ENCODE assay signal across 19 cellular contexts in the genomic region with DNA sequence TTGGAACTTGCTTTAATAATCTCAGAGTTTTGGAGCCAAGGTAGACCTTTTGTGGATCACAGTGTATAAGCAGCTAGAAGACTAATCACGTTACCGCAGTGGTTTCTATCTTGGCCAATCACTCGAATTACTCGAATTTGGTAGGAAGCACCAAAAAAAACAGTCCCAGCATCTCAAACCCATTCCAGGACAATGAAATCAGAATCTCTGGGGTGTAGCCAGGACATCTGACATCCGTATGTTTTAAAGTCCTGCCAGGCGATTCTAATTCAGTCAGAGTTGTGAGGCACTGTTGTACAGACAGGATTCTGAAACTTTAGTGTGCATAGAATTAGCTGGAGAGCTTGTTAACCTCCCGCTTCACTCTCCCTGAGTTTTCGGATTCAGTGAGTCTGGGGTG. TPM values are rescaled to one million over a fixed set of nuclear protein-coding genes. Genes with fewer than 3 reads are reported as not detected.
DNase-seq lines count a peak whose midpoint lies in the region; ATAC-seq lines count a peak whose summit lies in the region.
"Had no signal": no experiment of that assay in that cellular context is flagged by ENCODE, and none has a peak within 500 bp of the region (broad histone marks: within the 10 kb centered on the region; RNA-seq: fewer than 3 reads in every experiment).

No MANE protein-coding gene starts in this region.

- no peak overlapping the region for H3K4me3 Mint-ChIP-seq in activated CD8-positive, alpha-beta T cell treated with anti-CD3 and anti-CD28 coated beads, Interleukin-2, amount 10 ng/mL, durations not matched to agents 7 days and 5 days
- H3K4me3 Mint-ChIP-seq: activated T-helper 17 cell treated with anti-CD3 and anti-CD28 coated beads, Interleukin-2, amount 50 U/mL, for 72 hours had no signal

- H3K36me3 ChIP-seq in adipocyte (ENCODE audit: control insufficient read depth, insufficient read depth, low read length, severe bottlenecking), result peaks cover 2% of the 10 kb centered on the region
- H3K36me3 ChIP-seq: ovary had no signal

- H3K9ac ChIP-seq in adipocyte (ENCODE audit: low read length), result peak overlapping the region; percentile 55

- DNase-seq in ELR (ENCODE audit: low read depth) (peak; percentile 35), adipocyte (ENCODE audit: low read depth) (peak; percentile 73), fibroblast of the conjunctiva (ENCODE audit: low read depth) (peak; percentile 82), stromal cell of bone marrow (ENCODE audit: low read depth) (peak; percentile 87), mesenteric fat pad (ENCODE audit: low spot score) (no peak), Ammon's horn (ENCODE audit: low spot score) (no peak)
- DNase-seq in activated CD8-positive, alpha-beta T cell treated with anti-CD3 and anti-CD28 coated beads, Interleukin-2, amount 10 ng/mL, durations not matched to agents 7 days and 5 days, result no peak
- DNase-seq: activated CD4-positive, alpha-beta T cell treated with anti-CD3 and anti-CD28 coated beads, Interleukin-2, amount 50 U/mL, for 48 hours; amygdala; Caco-2; kidney; NCI-H1048; NCI-H2171 treated with DMSO at 0.1 percent for 48 hours; NK-92 treated with Interleukin-12 subunit alpha and Interleukin-12 subunit beta, amount 100 ng/mL, for 24 hours; ovary; SIG-M5 had no signal

- no peaks in the 10 kb centered on the region for H3K36me3 Mint-ChIP-seq in activated CD8-positive, alpha-beta T cell treated with anti-CD3 and anti-CD28 coated beads, Interleukin-2, amount 10 ng/mL, durations not matched to agents 7 days and 5 days (ENCODE audit: low read depth)

- H3K9me3 ChIP-seq in adipocyte (ENCODE audit: control insufficient read depth, low read length), result no peaks in the 10 kb centered on the region
- H3K9me3 ChIP-seq: Caco-2, ovary had no signal

- H3K27me3 ChIP-seq in adipocyte (replicated peaks; ENCODE audit: control insufficient read depth, insufficient read depth, low read length), result no peaks in the 10 kb centered on the region
- H3K27me3 ChIP-seq: ovary had no signal

- POLR2A ChIA-PET in activated CD8-positive, alpha-beta T cell treated with anti-CD3 and anti-CD28 coated beads, Interleukin-2, amount 10 ng/mL, durations not matched to agents 7 days and 5 days (lab: Charles Lee), result no interaction called here

- H3K9me3 Mint-ChIP-seq in activated CD8-positive, alpha-beta T cell treated with anti-CD3 and anti-CD28 coated beads, Interleukin-2, amount 10 ng/mL, durations not matched to agents 7 days and 5 days (ENCODE audit: insufficient read depth), result no peaks in the 10 kb centered on the region
- H3K9me3 Mint-ChIP-seq: activated T-helper 17 cell treated with anti-CD3 and anti-CD28 coated beads, Interleukin-2, amount 50 U/mL, for 72 hours had no signal

- peaks cover 30% of the 10 kb centered on the region for H3K27me3 Mint-ChIP-seq in activated CD8-positive, alpha-beta T cell treated with anti-CD3 and anti-CD28 coated beads, Interleukin-2, amount 10 ng/mL, durations not matched to agents 7 days and 5 days (ENCODE audit: low read depth)

- no peak for ATAC-seq in activated CD8-positive, alpha-beta T cell treated with anti-CD3 and anti-CD28 coated beads, Interleukin-2, amount 10 ng/mL, durations not matched to agents 7 days and 5 days
- ATAC-seq in HG03097 (IDR thresholded peaks at IDR 0.05; ENCODE audit: low FRiP score, unreplicated experiment), result no peak
- ATAC-seq: activated T-helper 17 cell treated with anti-CD3 and anti-CD28 coated beads, Interleukin-2, amount 50 U/mL, for 72 hours; HepG2 had no signal

- H3K4me1 Mint-ChIP-seq in activated CD8-positive, alpha-beta T cell treated with anti-CD3 and anti-CD28 coated beads, Interleukin-2, amount 10 ng/mL, durations not matched to agents 7 days and 5 days (ENCODE audit: low read depth), result peaks cover 14% of the 10 kb centered on the region

- H3K4me1 ChIP-seq in adipocyte (ENCODE audit: control insufficient read depth, insufficient read depth, low read length), result peaks cover 47% of the 10 kb centered on the region
- H3K4me1 ChIP-seq: Caco-2 had no signal

- H3K27ac Mint-ChIP-seq in activated CD8-positive, alpha-beta T cell treated with anti-CD3 and anti-CD28 coated beads, Interleukin-2, amount 10 ng/mL, durations not matched to agents 7 days and 5 days, result no peak overlapping the region
- H3K27ac Mint-ChIP-seq: activated T-helper 17 cell treated with anti-CD3 and anti-CD28 coated beads, Interleukin-2, amount 50 U/mL, for 72 hours had no signal

- CTCF ChIA-PET in activated CD8-positive, alpha-beta T cell treated with anti-CD3 and anti-CD28 coated beads, Interleukin-2, amount 10 ng/mL, durations not matched to agents 7 days and 5 days (lab: Charles Lee), result interaction anchor here (1.1 to 8.1 kb wide), 3 partner anchors 66 to 427 kb away, joined by 3 to 205 read pairs (median 3); partner anchors contain the start of gene KLF11

- peak overlapping the region; percentile 34 for H3K4me3 ChIP-seq in adipocyte (ENCODE audit: low read length)
- H3K4me3 ChIP-seq: ovary had no signal

RNA-seq across cellular contexts. Expression of gene GRHL1, which starts 30.8 kb away (rescaled TPM):
- total RNA-seq in mesenteric fat pad, result 18.0 TPM
- under 1 TPM; 0.55 to 0.57 TPM for total RNA-seq in activated CD8-positive, alpha-beta T cell treated with anti-CD3 and anti-CD28 coated beads, Interleukin-2, amount 10 ng/mL, durations not matched to agents 7 days and 5 days

Comparison
In these comparisons a context has a peak if more than half of its experiments do, and no peak if none do; other contexts are left out.
1. DNase-seq: peak in ELR (single experiment), adipocyte (single experiment), fibroblast of the conjunctiva (single experiment) and stromal cell of bone marrow (single experiment); none in mesenteric fat pad (single experiment), activated CD8-positive, alpha-beta T cell treated with anti-CD3 and anti-CD28 coated beads, Interleukin-2, amount 10 ng/mL, durations not matched to agents 7 days and 5 days (single experiment) and Ammon's horn (single experiment).
2. RNA of gene GRHL1, which starts 30.8 kb away (total RNA-seq): 18.0 TPM in mesenteric fat pad (single experiment); 0.55 to 0.57 TPM in activated CD8-positive, alpha-beta T cell treated with anti-CD3 and anti-CD28 coated beads, Interleukin-2, amount 10 ng/mL, durations not matched to agents 7 days and 5 days; every median in the first group is over 10 times any median in the second.